Comparison of ENCODE assay signal across 24 cellular contexts in the genomic region with DNA sequence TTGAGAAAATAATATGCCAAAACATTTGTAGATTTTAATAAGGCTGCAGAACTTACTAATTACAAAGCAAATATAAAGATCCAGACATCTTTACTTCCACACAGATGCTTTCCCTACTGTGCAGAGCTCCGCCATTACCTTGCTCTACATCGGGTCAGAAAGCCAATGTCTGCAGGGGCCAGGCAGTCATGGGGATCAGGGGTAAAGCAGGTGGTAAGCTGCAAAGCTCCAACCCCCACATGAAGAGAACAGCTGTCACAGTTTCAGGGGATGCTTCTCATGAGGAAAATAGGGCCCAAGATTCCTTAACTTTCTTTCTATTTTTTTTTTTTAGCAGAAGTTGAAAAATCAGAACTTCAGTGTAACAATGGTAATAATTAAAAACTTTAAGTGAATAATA.
"Had no signal": no experiment of that assay in that cellular context is flagged by ENCODE, and none has a peak within 500 bp of the region (broad histone marks: within the 10 kb centered on the region; RNA-seq: fewer than 3 reads in every experiment).

No MANE protein-coding gene starts in this region.

- H3K36me3 ChIP-seq: esophagus squamous epithelium, gastrocnemius medialis, heart right ventricle, left lung, lower lobe of right lung had no signal

- H3K27me3 ChIP-seq: esophagus squamous epithelium, gastrocnemius medialis, left lung had no signal

- ATAC-seq: effector memory CD8-positive, alpha-beta T cell; esophagus mucosa; gastrocnemius medialis; heart right ventricle; left cardiac atrium; left lung; left ventricle myocardium superior; lower lobe of right lung; mucosa of descending colon; naive thymus-derived CD8-positive, alpha-beta T cell had no signal

- H3K27ac Mint-ChIP-seq: dendritic cell treated with granulocyte-macrophage colony-stimulating factor and Interleukin-4, amounts not matched to agents 40 ng/mL and 50 ng/mL, for 4 days; effector memory CD8-positive, alpha-beta T cell; endodermal cell; mesothelial cell of epicardium; naive B cell; naive thymus-derived CD8-positive, alpha-beta T cell had no signal

- H3K4me3 Mint-ChIP-seq: dendritic cell treated with granulocyte-macrophage colony-stimulating factor and Interleukin-4, amounts not matched to agents 40 ng/mL and 50 ng/mL, for 4 days; effector memory CD8-positive, alpha-beta T cell; endodermal cell; mesothelial cell of epicardium; naive B cell; naive thymus-derived CD8-positive, alpha-beta T cell had no signal

- H3K36me3 Mint-ChIP-seq: mesothelial cell of epicardium; naive B cell; naive thymus-derived CD8-positive, alpha-beta T cell had no signal

- H3K9me3 ChIP-seq: esophagus squamous epithelium, gastrocnemius medialis, heart right ventricle, left lung, lower lobe of right lung, mucosa of descending colon had no signal

- H3K27ac ChIP-seq: epithelial cell of prostate, esophagus squamous epithelium, gastrocnemius medialis, heart right ventricle, left lung, lower lobe of right lung had no signal

- H3K4me3 ChIP-seq: esophagus squamous epithelium, gastrocnemius medialis, heart right ventricle, left lung, lower lobe of right lung, mucosa of descending colon had no signal

- H3K4me1 Mint-ChIP-seq: mesothelial cell of epicardium; naive B cell; naive thymus-derived CD8-positive, alpha-beta T cell had no signal

- H3K9me3 Mint-ChIP-seq: endodermal cell had no signal

- DNase-seq: effector CD8-positive, alpha-beta T cell; effector memory CD8-positive, alpha-beta T cell; endodermal cell; erythroblast; esophagus squamous epithelium; foreskin fibroblast; foreskin melanocyte; gastrocnemius medialis; glutamatergic neuron; head of caudate nucleus; heart right ventricle; hippocampal formation; left cardiac atrium; left lung; left ventricle myocardium superior; lower lobe of right lung; mesenchymal stem cell; mucosa of descending colon; naive B cell; naive thymus-derived CD8-positive, alpha-beta T cell had no signal

- H3K27me3 Mint-ChIP-seq: dendritic cell treated with granulocyte-macrophage colony-stimulating factor and Interleukin-4, amounts not matched to agents 40 ng/mL and 50 ng/mL, for 4 days; effector memory CD8-positive, alpha-beta T cell; naive B cell had no signal
